7 cellular contexts compared by ENCODE assay signal in the genomic region with DNA sequence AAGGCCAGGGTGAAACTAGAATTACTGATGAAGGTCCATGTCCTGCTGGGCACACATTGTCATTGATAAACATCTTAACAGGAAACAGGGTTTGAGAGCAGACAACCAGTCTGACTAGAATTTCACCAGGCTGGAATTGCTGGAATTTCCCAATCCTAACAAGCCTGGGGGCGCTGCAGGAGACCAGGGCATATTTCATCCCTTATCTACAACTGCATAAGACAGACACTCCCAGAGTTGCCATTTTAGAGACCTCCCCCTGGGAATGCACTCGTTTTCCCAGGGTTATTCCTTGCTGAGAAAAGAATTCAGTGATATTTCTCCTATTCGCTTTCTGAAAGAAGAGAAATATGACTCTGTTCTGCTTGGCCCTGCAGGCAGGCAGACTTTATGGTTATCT. TPM values are rescaled to one million over a fixed set of nuclear protein-coding genes. Genes with fewer than 3 reads are reported as not detected.
DNase-seq lines count a peak whose midpoint lies in the region; ATAC-seq, FAIRE-seq and TF ChIP-seq lines count a peak whose summit lies in the region.
"Not testable (repeated sequence)": the region's sequence is repeated elsewhere in the genome, so short reads cannot be mapped to it uniquely, and the experiment has no call there.

No MANE protein-coding gene starts in this region.

- not testable (repeated sequence) for H3K18ac ChIP-seq in trophoblast cell (ENCODE audit: low read length)

- H3K14ac ChIP-seq in trophoblast cell (ENCODE audit: low read length), result not testable (repeated sequence)

- not testable (repeated sequence) for H3K4ac ChIP-seq in trophoblast cell (ENCODE audit: low read depth, low read length)

- not testable (repeated sequence) for H3K4me3 ChIP-seq in Caco-2 (ENCODE audit: low read depth, low read length); GM12878; epithelial cell of esophagus (ENCODE audit: low read length); trophoblast cell (ENCODE audit: low read depth, low read length)

- H2BK120ac ChIP-seq in trophoblast cell (ENCODE audit: insufficient read depth, low read length, poor library complexity), result not testable (repeated sequence)

- intact Hi-C loops in Caco-2 (cut with micrococcal nuclease; ENCODE audit: unreplicated experiment); GM12878 (cut with micrococcal nuclease; ENCODE audit: unreplicated experiment): not testable (repeated sequence)

- H3K27me3 Mint-ChIP-seq in Caco-2 (ENCODE audit: insufficient read depth, unreplicated experiment), result not testable (repeated sequence)

- H3K79me2 ChIP-seq in GM12878 (ENCODE audit: control insufficient read depth, insufficient read depth, low read length); trophoblast cell (ENCODE audit: control insufficient read depth, insufficient read depth, low read length, poor library complexity): not testable (repeated sequence)

- peaks cover 30% of the 10 kb centered on the region for H3K9me3 Mint-ChIP-seq in Caco-2 (ENCODE audit: unreplicated experiment)

- 59% methylated on average over 3 of the region's 3 CpGs for WGBS in GM12878 (ENCODE audit: insufficient coverage, insufficient replicate concordance, low lambda C conversion rate, missing lambda C conversion rate)
- WGBS in trophoblast cell (ENCODE audit: extremely low coverage, insufficient coverage, insufficient read length), result no CpG with 5 or more reads among the region's 3 CpGs

- not testable (repeated sequence) for H3K4me3 Mint-ChIP-seq in Caco-2 (ENCODE audit: unreplicated experiment)

- not testable (repeated sequence) for H3K9ac ChIP-seq in GM12878 (ENCODE audit: control insufficient read depth, insufficient read depth, low read length); trophoblast cell (ENCODE audit: low read length)

- not testable (repeated sequence) for H3K4me2 ChIP-seq in GM12878 (ENCODE audit: control insufficient read depth, insufficient read depth); trophoblast cell (ENCODE audit: low read length)

- TF ChIP-seq RAD21 in GM12878 (IDR thresholded peaks at IDR 0.05; ENCODE audit: insufficient read depth, low read depth, low read length), result not testable (repeated sequence)

- not testable (repeated sequence) for H3K4me1 Mint-ChIP-seq in Caco-2 (ENCODE audit: low read depth, unreplicated experiment)

- not testable (repeated sequence) for H3K79me1 ChIP-seq in trophoblast cell (ENCODE audit: low read length)

- not testable (repeated sequence) for BruUV-seq in Caco-2 (replicated peaks; lab: Mats Ljungman, UMichigan); GM12878 (replicated peaks; lab: Mats Ljungman, UMichigan)

- H3K36me3 ChIP-seq in Caco-2 (ENCODE audit: control insufficient read depth, insufficient read depth, low read length); GM12878 (ENCODE audit: control insufficient read depth in 2 of 2, insufficient read depth in 2 of 2, low read length in 1 of 2); trophoblast cell (ENCODE audit: control insufficient read depth in 1 of 2, insufficient read depth in 2 of 2, low read length in 2 of 2): not testable (repeated sequence)

- not testable (repeated sequence) for H3K27ac ChIP-seq in GM12878 (ENCODE audit: control insufficient read depth, insufficient read depth); trophoblast cell (ENCODE audit: low read depth, low read length)

- not testable (repeated sequence) for H2BK12ac ChIP-seq in trophoblast cell (ENCODE audit: low read length)

- H2BK5ac ChIP-seq in trophoblast cell (ENCODE audit: low read depth, low read length, poor library complexity), result not testable (repeated sequence)

- not testable (repeated sequence) for FAIRE-seq in GM12878 (lab: Jason Lieb, UNC)

- POLR2A ChIA-PET in Caco-2 (lab: Charles Lee); HEK293T (lab: Yijun Ruan, JAX); GM12878 (lab: Charles Lee): not testable (repeated sequence)

- RAD21 ChIA-PET in GM12878 (lab: Charles Lee; ENCODE audit: unreplicated experiment), result not testable (repeated sequence)

- not testable (repeated sequence) for TF ChIP-seq CTCF in Caco-2 (IDR thresholded peaks at IDR 0.05; ENCODE audit: insufficient read depth in 1 of 2, low read depth in 1 of 2, low read length in 1 of 2, severe bottlenecking in 1 of 2, unreplicated experiment in 1 of 2); GM12878 (IDR thresholded peaks at IDR 0.05 in 2 of 3, conservative IDR thresholded peaks at IDR 0.05 in 1 of 3; ENCODE audit: control insufficient read depth in 2 of 3, extremely low read depth in 1 of 3, insufficient read depth in 1 of 3, low read depth in 3 of 3, low read length in 3 of 3); epithelial cell of esophagus (IDR thresholded peaks at IDR 0.05; ENCODE audit: insufficient read depth, low read depth, low read length, missing control alignments)

- CTCF ChIA-PET in Caco-2 (lab: Charles Lee); HEK293T (lab: Yijun Ruan, JAX); GM12878 (lab: Yijun Ruan, JAX): not testable (repeated sequence)

- not testable (repeated sequence) for TF ChIP-seq EP300 in GM12878 (IDR thresholded peaks at IDR 0.05; ENCODE audit: borderline replicate concordance in 1 of 2, control insufficient read depth in 1 of 2, low read depth in 2 of 2, low read length in 2 of 2)

- TF ChIP-seq POLR2A in GM12878 (IDR thresholded peaks at IDR 0.05; ENCODE audit: low read depth, low read length), result not testable (repeated sequence)

- SMC1A ChIA-PET in GM12878 (lab: Charles Lee; ENCODE audit: uncharacterized antibody, unreplicated experiment), result not testable (repeated sequence)

- not testable (repeated sequence) for H3K23ac ChIP-seq in trophoblast cell (ENCODE audit: low read length)

- H4K12ac ChIP-seq in trophoblast cell (ENCODE audit: low read depth, low read length), result not testable (repeated sequence)

- in situ Hi-C loops in GM12878 (cut with MboI), result not testable (repeated sequence)

- H4K8ac ChIP-seq in trophoblast cell (ENCODE audit: low read depth, low read length), result not testable (repeated sequence)

- H3K9me3 ChIP-seq in Caco-2, result peaks cover 26% of the 10 kb centered on the region
- not testable (repeated sequence) for H3K9me3 ChIP-seq in GM12878 (replicated peaks; ENCODE audit: control insufficient read depth, insufficient read depth, low read length); trophoblast cell (ENCODE audit: insufficient read depth, low read depth, low read length)

- not testable (repeated sequence) for ATAC-seq in GM12878

- H4K91ac ChIP-seq in trophoblast cell (ENCODE audit: low read depth, low read length), result not testable (repeated sequence)

- not testable (repeated sequence) for H2AK5ac ChIP-seq in trophoblast cell (ENCODE audit: low read length)

- peak; percentile 55 to 59 for DNase-seq in Caco-2
- peak; percentile 24 for DNase-seq in ELF-1 (ENCODE audit: low read depth, low spot score)
- DNase-seq in HEK293T (ENCODE audit: extremely low spot score); GM12878 (ENCODE audit: low read depth, low spot score): not testable (repeated sequence)
- peak; percentile 3 for DNase-seq in NCI-H69 (lab: John Stamatoyannopoulos, UW)
- peak; percentile 10 for DNase-seq in epithelial cell of esophagus (ENCODE audit: low read depth)
- DNase-seq in trophoblast cell, result peak; percentile 51 to 76

- H3K4me1 ChIP-seq in Caco-2, result peaks cover 31% of the 10 kb centered on the region
- H3K4me1 ChIP-seq in GM12878 (ENCODE audit: control insufficient read depth, insufficient read depth, low read length); trophoblast cell (ENCODE audit: control insufficient read depth in 1 of 2, insufficient read depth in 2 of 2, low read length in 2 of 2): not testable (repeated sequence)

- peak overlapping the region; percentile 42 for H3K27ac Mint-ChIP-seq in Caco-2 (ENCODE audit: unreplicated experiment)

- peaks cover 20% of the 10 kb centered on the region for H3K36me3 Mint-ChIP-seq in Caco-2 (ENCODE audit: insufficient read depth, unreplicated experiment)

- H3K27me3 ChIP-seq in Caco-2 (replicated peaks; ENCODE audit: control insufficient read depth, insufficient read depth, low read length); GM12878 (replicated peaks in 1 of 2; ENCODE audit: control insufficient read depth in 2 of 2, insufficient read depth in 2 of 2, low read length in 1 of 2); trophoblast cell (ENCODE audit: insufficient read depth, low read length): not testable (repeated sequence)

- H2AFZ ChIP-seq in GM12878 (ENCODE audit: control insufficient read depth, low read depth, low read length); trophoblast cell (ENCODE audit: insufficient read depth, low read length, poor library complexity): not testable (repeated sequence)

- not testable (repeated sequence) for H4K20me1 ChIP-seq in GM12878 (ENCODE audit: control insufficient read depth, insufficient read depth)

TF ChIP-seq in HEK293T, 16 proteins besides CTCF, POLR2A, EP300 and RAD21 (continues in another document):
- peak; percentile 84 for TF ChIP-seq CTBP1 (IDR thresholded peaks at IDR 0.05; ENCODE audit: borderline replicate concordance)

RNA-seq across cellular contexts. Expression of a gene that starts 22.1 kb away (rescaled TPM):
- total RNA-seq in Caco-2 (2022), result 72.5 and 73.1 TPM in 2 replicates
- 17.0 and 19.7 TPM in 2 replicates for total RNA-seq in GM12878 (2013; cell fraction: nucleolus; rRNA removed)
- 6.3 and 7.0 TPM in 2 replicates for total RNA-seq in GM12878 (2014; rRNA removed)
- 11.5 TPM in 2 replicates for total RNA-seq in GM12878 (2014; rRNA removed; fragmentation: Illumina TruSeq; extraction: Trizol)
- 27.5 and 30.2 TPM in 2 replicates for total RNA-seq in GM12878 (2021)
- polyA plus RNA-seq in GM12878 (2011; ENCODE audit: low read depth), result 11.8 TPM
- 11.0 and 21.5 TPM in 2 replicates for polyA plus RNA-seq in GM12878 (2011; rRNA removed)
- polyA plus RNA-seq in GM12878 (2011; cell fraction: cytosol; rRNA removed), result 2.6 and 3.8 TPM in 2 replicates
- polyA plus RNA-seq in GM12878 (2011; cell fraction: nucleus; rRNA removed), result 4.5 and 4.7 TPM in 2 replicates
- polyA plus RNA-seq in GM12878 (2012), result 32.0 and 37.9 TPM in 2 replicates
- polyA plus RNA-seq in GM12878 (2014; fragmentation: Illumina TruSeq; extraction: Trizol), result 38.4 and 57.5 TPM in 2 replicates
- polyA plus RNA-seq in GM12878 (2014; fragmentation: Nextera tagmentation; extraction: Ambion mirVana), result 10 to 100 TPM in 1 of 2 experiments, 1 to 10 TPM in 1; 7.0 to 12.5 TPM
- polyA plus RNA-seq in GM12878 (2014; rRNA removed), result 9.0 and 10.2 TPM in 2 replicates
- 10 to 100 TPM; 23.8 to 25.4 TPM for polyA plus RNA-seq in GM12878 (2016; fragmentation: Nextera tagmentation; extraction: Ambion mirVana)
- polyA minus RNA-seq in GM12878 (2011; rRNA and poly(A)+ RNA removed), result 2.1 and 2.3 TPM in 2 replicates
- 1.9 and 2.4 TPM in 2 replicates for polyA minus RNA-seq in GM12878 (2011; cell fraction: cytosol; rRNA and poly(A)+ RNA removed)
- 3.4 and 3.9 TPM in 2 replicates for polyA minus RNA-seq in GM12878 (2011; cell fraction: nucleus; rRNA and poly(A)+ RNA removed)
- 223 and 226 TPM in 2 replicates for polyA plus RNA-seq in trophoblast cell (2013)
